Comparison of ENCODE assay signal across 8 cellular contexts in the genomic region with DNA sequence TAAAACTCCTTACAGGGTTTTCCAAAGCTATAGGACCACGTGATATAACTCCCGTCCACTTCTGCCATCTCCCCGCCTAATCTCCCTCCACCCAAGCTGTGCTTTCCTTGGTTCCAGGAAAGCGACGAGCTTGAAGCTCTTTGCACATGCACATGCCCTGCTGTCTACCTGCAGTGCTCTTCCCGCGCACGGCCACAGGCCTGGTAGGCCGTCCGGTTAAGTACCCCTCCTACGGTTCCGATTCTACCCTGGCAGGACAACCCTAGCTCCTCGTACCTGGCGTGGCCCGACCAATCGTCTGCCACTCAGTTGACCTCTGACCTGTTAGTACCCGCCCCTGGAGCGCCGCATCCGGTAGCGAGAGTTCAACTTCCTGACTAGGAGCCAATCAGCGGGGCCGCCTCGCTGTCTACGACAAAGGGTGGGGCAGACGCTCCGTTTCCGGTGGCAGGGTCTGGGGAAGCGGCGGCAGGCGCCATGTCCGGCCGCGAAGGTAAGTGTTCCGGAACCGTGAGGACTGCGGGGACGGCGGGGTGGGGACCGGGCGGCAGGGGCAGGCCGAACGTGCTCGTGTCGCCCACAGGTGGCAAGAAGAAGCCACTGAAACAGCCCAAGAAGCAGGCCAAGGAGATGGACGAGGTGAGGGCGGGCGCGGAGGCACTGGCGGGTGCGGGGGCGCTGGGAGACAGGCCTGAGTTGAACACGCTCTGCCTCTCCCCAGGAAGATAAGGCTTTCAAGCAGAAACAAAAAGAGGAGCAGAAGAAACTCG. TPM values are rescaled to one million over a fixed set of nuclear protein-coding genes. Genes with fewer than 3 reads are reported as not detected.
DNase-seq lines count a peak whose midpoint lies in the region; ATAC-seq and TF ChIP-seq lines count a peak whose summit lies in the region.

A gene with protein sequence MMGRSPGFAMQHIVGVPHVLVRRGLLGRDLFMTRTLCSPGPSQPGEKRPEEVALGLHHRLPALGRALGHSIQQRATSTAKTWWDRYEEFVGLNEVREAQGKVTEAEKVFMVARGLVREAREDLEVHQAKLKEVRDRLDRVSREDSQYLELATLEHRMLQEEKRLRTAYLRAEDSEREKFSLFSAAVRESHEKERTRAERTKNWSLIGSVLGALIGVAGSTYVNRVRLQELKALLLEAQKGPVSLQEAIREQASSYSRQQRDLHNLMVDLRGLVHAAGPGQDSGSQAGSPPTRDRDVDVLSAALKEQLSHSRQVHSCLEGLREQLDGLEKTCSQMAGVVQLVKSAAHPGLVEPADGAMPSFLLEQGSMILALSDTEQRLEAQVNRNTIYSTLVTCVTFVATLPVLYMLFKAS (minus strand): TSS at position 300 of the 770 bp plus-strand sequence. CDS start 4,991 bp downstream, outside the sequence.
A gene (plus strand): TSS at position 438 of the 770 bp plus-strand sequence. CDS start 40 bp downstream, at position 478.

- POLR2A ChIA-PET in Panc1 (lab: Charles Lee): interaction anchor here (0.5 to 0.6 kb wide), 4 partner anchors 40 to 905 kb away, joined by 3 to 12 read pairs (median 3); a partner anchor contains a TSS

- CTCF ChIA-PET in Panc1 (lab: Charles Lee): interaction anchor here (0.6 to 1.7 kb wide), 3 partner anchors 39 to 246 kb away, joined by 3 to 4 read pairs (median 4); no protein-coding TSS in a partner anchor

- peaks cover 25% of the 10 kb centered on the region for H3K4me1 Mint-ChIP-seq in activated T-cell treated with anti-CD3 and anti-CD28 coated beads, Interleukin-2, amount 50 U/mL, for 4 hours (ENCODE audit: low read depth)

- TF ChIP-seq POLR2A in erythroblast (IDR thresholded peaks at IDR 0.05; ENCODE audit: low read length): peak; percentile 92

- no TSS peak for BruUV-seq in Panc1 (replicated peaks; lab: Mats Ljungman, UMichigan)

- no peaks in the 10 kb centered on the region for H3K27me3 ChIP-seq in Panc1 (ENCODE audit: control insufficient read depth, insufficient read depth, low read length)
- no peaks in the 10 kb centered on the region for H3K27me3 ChIP-seq in mucosa of rectum (ENCODE audit: control insufficient read depth in 2 of 2, insufficient read depth in 2 of 2, low read length in 2 of 2)

- H3K9me3 Mint-ChIP-seq in activated T-cell treated with anti-CD3 and anti-CD28 coated beads, Interleukin-2, amount 50 U/mL, for 4 hours: no peaks in the 10 kb centered on the region

- H3K36me3 ChIP-seq in Panc1 (ENCODE audit: control insufficient read depth, insufficient read depth, low read length) (peaks cover 4% of the 10 kb centered on the region; the same call in 1 of the 2 replicates), mucosa of rectum (ENCODE audit: control insufficient read depth in 2 of 2, insufficient read depth in 2 of 2, low read length in 2 of 2) (peaks cover 5 to 19% of the 10 kb centered on the region in 2 donors)

- H3K9ac ChIP-seq in mucosa of rectum (ENCODE audit: low read depth in 1 of 2, low read length in 2 of 2): peak within 1 kb of the TSS; percentile 88 to 92

- intact Hi-C loops in Panc1 (cut with micrococcal nuclease; ENCODE audit: unreplicated experiment): loop anchor here (5.0 kb wide), 2 partner anchors 38 to 168 kb away; no protein-coding TSS in a partner anchor

- peaks cover 22% of the 10 kb centered on the region for H3K36me3 Mint-ChIP-seq in activated T-cell treated with anti-CD3 and anti-CD28 coated beads, Interleukin-2, amount 50 U/mL, for 4 hours (ENCODE audit: insufficient read depth)

- ATAC-seq in GM21723 (IDR thresholded peaks at IDR 0.05; ENCODE audit: unreplicated experiment) (peak; percentile 91), Panc1 (peak; percentile 98)
- ATAC-seq in activated T-cell treated with anti-CD3 and anti-CD28 coated beads, Interleukin-2, amount 50 U/mL, for 4 hours: peak; percentile 97 to 99

- H3K9me3 ChIP-seq in Panc1 (ENCODE audit: control insufficient read depth, insufficient read depth, low read depth, low read length) (no peaks in the 10 kb centered on the region), mucosa of rectum (ENCODE audit: control insufficient read depth in 2 of 2, low read length in 2 of 2) (no peaks in the 10 kb centered on the region)

- peak within 1 kb of the TSS; percentile 91 to 94 for H3K4me3 ChIP-seq in Panc1 (ENCODE audit: low read depth in 2 of 2, low read length in 2 of 2)
- peak within 1 kb of the TSS; percentile 80 to 98 for H3K4me3 ChIP-seq in mucosa of rectum (ENCODE audit: low read length in 2 of 2)

- peak within 1 kb of the TSS; percentile 94 for H3K4me3 Mint-ChIP-seq in activated T-cell treated with anti-CD3 and anti-CD28 coated beads, Interleukin-2, amount 50 U/mL, for 4 hours

- in situ Hi-C loops in Panc1 (cut with HindIII; ENCODE audit: low pct_unique_long_range_greater_than_20kb, low sequenced_read_pairs): no loop called here

- H3K27ac ChIP-seq in Panc1 (ENCODE audit: low read length) (peak within 1 kb of the TSS; percentile 90), mucosa of rectum (ENCODE audit: low read depth in 2 of 2, low read length in 2 of 2) (peak within 1 kb of the TSS; percentile 94 to 96)

- no peaks in the 10 kb centered on the region for H3K27me3 Mint-ChIP-seq in activated T-cell treated with anti-CD3 and anti-CD28 coated beads, Interleukin-2, amount 50 U/mL, for 4 hours (ENCODE audit: low read depth)

- peaks cover 5% of the 10 kb centered on the region; the same call in 1 of the 2 replicates for H3K4me1 ChIP-seq in Panc1 (ENCODE audit: control insufficient read depth, insufficient read depth, low read length)
- peaks cover 17 to 20% of the 10 kb centered on the region in 2 donors for H3K4me1 ChIP-seq in mucosa of rectum (ENCODE audit: control insufficient read depth in 2 of 2, insufficient read depth in 2 of 2, low read length in 2 of 2)

- TF ChIP-seq CTCF in Panc1 (IDR thresholded peaks at IDR 0.05): no peak

- peak; percentile 61 for DNase-seq in DMS53 treated with DMSO at 0.1 percent for 48 hours (lab: John Stamatoyannopoulos, UW; ENCODE audit: unreplicated experiment)
- peak; percentile 95 for DNase-seq in KG1 (lab: John Stamatoyannopoulos, UW)
- DNase-seq in Panc1 (ENCODE audit: low read depth, low spot score): peak; percentile 88
- peak; percentile 97 for DNase-seq in activated T-cell treated with anti-CD3 and anti-CD28 coated beads, Interleukin-2, amount 50 U/mL, for 4 hours
- peak; percentile 98 for DNase-seq in erythroblast (lab: John Stamatoyannopoulos, UW)
- peak; percentile 99 for DNase-seq in stimulated activated CD8-positive, alpha-beta memory T cell treated with anti-CD3 and anti-CD28 coated beads, Interleukin-4, amount 100 ng/mL, for 48 hours

RNA-seq across cellular contexts. Expression of the first gene that starts in this region (rescaled TPM):
- total RNA-seq in Panc1 (2021; ENCODE audit: unreplicated experiment): 11.9 TPM
- 14.1 TPM for polyA plus RNA-seq in Panc1 (2012; ENCODE audit: insufficient read length)
- 10 to 100 TPM; 21.7 to 29.4 (median 24.7) TPM for total RNA-seq in activated T-cell treated with anti-CD3 and anti-CD28 coated beads, Interleukin-2, amount 50 U/mL, for 4 hours

RNA-seq across cellular contexts. Expression of the second gene that starts in this region (rescaled TPM):
- total RNA-seq in Panc1 (2021; ENCODE audit: unreplicated experiment): 175 TPM
- 176 TPM for polyA plus RNA-seq in Panc1 (2012; ENCODE audit: insufficient read length)
- 100 to 1,000 TPM; 306 to 337 (median 326) TPM for total RNA-seq in activated T-cell treated with anti-CD3 and anti-CD28 coated beads, Interleukin-2, amount 50 U/mL, for 4 hours

Comparison
In these comparisons a context has a peak if more than half of its experiments do, and no peak if none do; other contexts are left out.
1. Peak in every context shown above with its lines: DNase-seq, ATAC-seq, H3K4me3 ChIP-seq and H3K27ac ChIP-seq.